Comparison of ENCODE assay signal across 27 cellular contexts in genomic region chr1:178919581-178919980, GRCh38. TPM values are rescaled to one million over a fixed set of nuclear protein-coding genes. Genes with fewer than 3 reads are reported as not detected.
"Had no signal": no experiment of that assay in that cellular context is flagged by ENCODE, and none has a peak within 500 bp of the region (broad histone marks: within the 10 kb centered on the region; RNA-seq: fewer than 3 reads in every experiment).

No MANE protein-coding gene starts in this region.

- FAIRE-seq: astrocyte, RCC 7860 had no signal

- H3K4me3 ChIP-seq: MG63 had no signal

- H3K27ac Mint-ChIP-seq: activated CD4-positive, alpha-beta memory T cell treated with anti-CD3 and anti-CD28 coated beads, Interleukin-2, amount 10 ng/mL, durations not matched to agents 7 days and 5 days; activated CD4-positive, alpha-beta T cell treated with anti-CD3 and anti-CD28 coated beads for 36 hours; activated naive CD4-positive, alpha-beta T cell treated with anti-CD3 and anti-CD28 coated beads for 36 hours; activated naive CD8-positive, alpha-beta T cell; activated T-helper 17 cell treated with anti-CD3 and anti-CD28 coated beads, Interleukin-2, amount 50 U/mL, for 72 hours; brain; T-helper 17 cell had no signal

- H3K9ac ChIP-seq: KMS-11 had no signal

- H3K4me2 ChIP-seq: KMS-11 had no signal

- DNase-seq: activated CD4-positive, alpha-beta memory T cell treated with anti-CD3 and anti-CD28 coated beads, Interleukin-2, amount 10 ng/mL, durations not matched to agents 7 days and 5 days; activated CD4-positive, alpha-beta T cell treated with anti-CD3 and anti-CD28 coated beads for 36 hours; activated CD4-positive, alpha-beta T cell treated with anti-CD3 and anti-CD28 coated beads, Interleukin-2, amount 50 U/mL, for 1 hour; activated gamma-delta T cell; activated naive CD4-positive, alpha-beta T cell treated with anti-CD3 and anti-CD28 coated beads for 36 hours; activated T-cell treated with anti-CD3 and anti-CD28 coated beads for 4 hours; activated T-cell treated with anti-CD3 and anti-CD28 coated beads, Interleukin-2, amount 50 U/mL, for 48 hours; amygdala; MG63; NCI-H1048; NCI-H146; NCI-H187 treated with DMSO at 0.1 percent for 48 hours; NCI-H2081 treated with DMSO at 0.1 percent for 48 hours; NCI-H446; NCI-H524; PC-3; SHP77 treated with DMSO at 0.1 percent for 48 hours; T-helper 17 cell; T-helper 9 cell had no signal

- H3K27me3 ChIP-seq: MG63 had no signal

- H3K4me3 Mint-ChIP-seq: activated CD4-positive, alpha-beta memory T cell treated with anti-CD3 and anti-CD28 coated beads, Interleukin-2, amount 10 ng/mL, durations not matched to agents 7 days and 5 days; activated CD4-positive, alpha-beta T cell treated with anti-CD3 and anti-CD28 coated beads for 36 hours; activated naive CD4-positive, alpha-beta T cell treated with anti-CD3 and anti-CD28 coated beads for 36 hours; activated naive CD8-positive, alpha-beta T cell; activated T-helper 17 cell treated with anti-CD3 and anti-CD28 coated beads, Interleukin-2, amount 50 U/mL, for 72 hours; brain; central memory CD8-positive, alpha-beta T cell; T-helper 17 cell had no signal

- H3K9me3 Mint-ChIP-seq: activated CD4-positive, alpha-beta memory T cell treated with anti-CD3 and anti-CD28 coated beads, Interleukin-2, amount 10 ng/mL, durations not matched to agents 7 days and 5 days; activated T-helper 17 cell treated with anti-CD3 and anti-CD28 coated beads, Interleukin-2, amount 50 U/mL, for 72 hours; central memory CD8-positive, alpha-beta T cell had no signal

- H3K27ac ChIP-seq: KMS-11 had no signal

- H3K4me1 Mint-ChIP-seq: activated CD4-positive, alpha-beta memory T cell treated with anti-CD3 and anti-CD28 coated beads, Interleukin-2, amount 10 ng/mL, durations not matched to agents 7 days and 5 days; activated CD4-positive, alpha-beta T cell treated with anti-CD3 and anti-CD28 coated beads for 36 hours; activated T-helper 17 cell treated with anti-CD3 and anti-CD28 coated beads, Interleukin-2, amount 50 U/mL, for 72 hours; central memory CD8-positive, alpha-beta T cell; T-helper 17 cell had no signal

- H3K27me3 Mint-ChIP-seq: activated CD4-positive, alpha-beta T cell treated with anti-CD3 and anti-CD28 coated beads for 36 hours; activated naive CD8-positive, alpha-beta T cell; brain had no signal

- ATAC-seq: activated CD4-positive, alpha-beta T cell treated with anti-CD3 and anti-CD28 coated beads for 36 hours; activated T-helper 17 cell treated with anti-CD3 and anti-CD28 coated beads, Interleukin-2, amount 50 U/mL, for 72 hours; PC-3; T-helper 17 cell had no signal

RNA-seq across cellular contexts. Expression of gene ANGPTL1, which starts 48.7 kb away (rescaled TPM):
- total RNA-seq: activated CD4-positive, alpha-beta memory T cell treated with anti-CD3 and anti-CD28 coated beads, Interleukin-2, amount 10 ng/mL, durations not matched to agents 7 days and 5 days; activated CD4-positive, alpha-beta T cell treated with anti-CD3 and anti-CD28 coated beads for 36 hours; activated CD8-positive, alpha-beta memory T cell treated with anti-CD3 and anti-CD28 coated beads for 36 hours; activated naive CD4-positive, alpha-beta T cell treated with anti-CD3 and anti-CD28 coated beads for 36 hours; activated T-helper 17 cell treated with anti-CD3 and anti-CD28 coated beads, Interleukin-2, amount 50 U/mL, for 72 hours; PC-3; T-helper 17 cell had no signal
